Comparison of ENCODE assay signal across 22 cellular contexts in genomic region chr4:73864973-73865372, GRCh38. TPM values are rescaled to one million over a fixed set of nuclear protein-coding genes. Genes with fewer than 3 reads are reported as not detected.
"Had no signal": no experiment of that assay in that cellular context is flagged by ENCODE, and none has a peak within 500 bp of the region (broad histone marks: within the 10 kb centered on the region; RNA-seq: fewer than 3 reads in every experiment).

No MANE protein-coding gene starts in this region.

- H3K4me1 ChIP-seq: psoas muscle had no signal

- H3K9me3 ChIP-seq: left lung, ovary, psoas muscle, right lobe of liver, upper lobe of right lung had no signal

- H3K4me3 ChIP-seq: cardiac muscle cell, left lung, ovary, psoas muscle, right lobe of liver, upper lobe of right lung had no signal

- H3K27ac ChIP-seq: cardiac muscle cell, left lung, ovary, psoas muscle, right lobe of liver, upper lobe of right lung had no signal

- H3K36me3 ChIP-seq: cardiac muscle cell, left lung, ovary, right lobe of liver, upper lobe of right lung had no signal

- DNase-seq: activated CD4-positive, alpha-beta memory T cell treated with anti-CD3 and anti-CD28 coated beads, Interleukin-2, amount 10 ng/mL, durations not matched to agents 7 days and 5 days; activated CD4-positive, alpha-beta T cell treated with anti-CD3 and anti-CD28 coated beads for 48 hours; activated CD4-positive, CD25-positive, alpha-beta regulatory T cell; activated CD8-positive, alpha-beta memory T cell treated with anti-CD3 and anti-CD28 coated beads, Interleukin-2, amount 10 ng/mL, durations not matched to agents 7 days and 5 days; amniotic stem cell; effector memory CD8-positive, alpha-beta T cell; foreskin melanocyte; glutamatergic neuron; kidney; left lung; naive B cell; ovary; psoas muscle; stimulated activated CD8-positive, alpha-beta memory T cell treated with anti-CD3 and anti-CD28 coated beads, Interleukin-4, amount 100 ng/mL, for 48 hours; stimulated activated naive CD4-positive, alpha-beta T cell; T-cell; upper lobe of right lung had no signal

- H3K27me3 ChIP-seq: left lung, ovary, right lobe of liver, upper lobe of right lung had no signal

RNA-seq across cellular contexts. Expression of gene CXCL1, which starts 4.2 kb away (rescaled TPM):
- total RNA-seq: activated CD4-positive, alpha-beta memory T cell treated with anti-CD3 and anti-CD28 coated beads, Interleukin-2, amount 10 ng/mL, durations not matched to agents 7 days and 5 days; activated CD8-positive, alpha-beta memory T cell treated with anti-CD3 and anti-CD28 coated beads, Interleukin-2, amount 10 ng/mL, durations not matched to agents 7 days and 5 days; cardiac muscle cell; neural crest cell; T-cell had no signal

RNA-seq across cellular contexts. Expression of gene PF4V1, which starts 11.9 kb away (rescaled TPM):
- total RNA-seq: activated CD4-positive, alpha-beta memory T cell treated with anti-CD3 and anti-CD28 coated beads, Interleukin-2, amount 10 ng/mL, durations not matched to agents 7 days and 5 days; activated CD8-positive, alpha-beta memory T cell treated with anti-CD3 and anti-CD28 coated beads, Interleukin-2, amount 10 ng/mL, durations not matched to agents 7 days and 5 days; cardiac muscle cell; fibroblast of lung; left lung; neural crest cell; ovary; psoas muscle; right lobe of liver; upper lobe of right lung had no signal

RNA-seq across cellular contexts. Expression of gene CXCL6, which starts 28.5 kb away (rescaled TPM):
- total RNA-seq: activated CD4-positive, alpha-beta memory T cell treated with anti-CD3 and anti-CD28 coated beads, Interleukin-2, amount 10 ng/mL, durations not matched to agents 7 days and 5 days; activated CD8-positive, alpha-beta memory T cell treated with anti-CD3 and anti-CD28 coated beads, Interleukin-2, amount 10 ng/mL, durations not matched to agents 7 days and 5 days; cardiac muscle cell; mononuclear cell; neural crest cell; T-cell; upper lobe of right lung had no signal
